In genomic region chr17:48908047-48908843, GRCh38 we compare ENCODE assay signal across 1 cellular context.
TF ChIP-seq lines count a peak whose summit lies in the region.

UBE2Z (plus strand) TSS chr17:48908407; CDS start chr17:48908504, 97 bp downstream.

TF ChIP-seq in K562, 482 proteins besides CTCF, POLR2A, EP300 and RAD21 (continued from another document and continues in another):
- TF ChIP-seq, protein P1, sequence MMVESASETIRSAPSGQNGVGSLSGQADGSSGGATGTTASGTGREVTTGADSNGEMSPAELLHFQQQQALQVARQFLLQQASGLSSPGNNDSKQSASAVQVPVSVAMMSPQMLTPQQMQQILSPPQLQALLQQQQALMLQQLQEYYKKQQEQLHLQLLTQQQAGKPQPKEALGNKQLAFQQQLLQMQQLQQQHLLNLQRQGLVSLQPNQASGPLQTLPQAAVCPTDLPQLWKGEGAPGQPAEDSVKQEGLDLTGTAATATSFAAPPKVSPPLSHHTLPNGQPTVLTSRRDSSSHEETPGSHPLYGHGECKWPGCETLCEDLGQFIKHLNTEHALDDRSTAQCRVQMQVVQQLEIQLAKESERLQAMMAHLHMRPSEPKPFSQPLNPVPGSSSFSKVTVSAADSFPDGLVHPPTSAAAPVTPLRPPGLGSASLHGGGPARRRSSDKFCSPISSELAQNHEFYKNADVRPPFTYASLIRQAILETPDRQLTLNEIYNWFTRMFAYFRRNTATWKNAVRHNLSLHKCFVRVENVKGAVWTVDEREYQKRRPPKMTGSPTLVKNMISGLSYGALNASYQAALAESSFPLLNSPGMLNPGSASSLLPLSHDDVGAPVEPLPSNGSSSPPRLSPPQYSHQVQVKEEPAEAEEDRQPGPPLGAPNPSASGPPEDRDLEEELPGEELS (CRISPR knock-in tag; IDR thresholded peaks at IDR 0.05; ENCODE audit: borderline replicate concordance), result no peak
- TF ChIP-seq ZNF699 (CRISPR knock-in tag; IDR thresholded peaks at IDR 0.05; ENCODE audit: insufficient replicate concordance) (no peak), ZNF280B (CRISPR knock-in tag; IDR thresholded peaks at IDR 0.05) (no peak), CEBPB (tag; IDR thresholded peaks at IDR 0.05) (no peak), ZKSCAN8 (CRISPR knock-in tag; IDR thresholded peaks at IDR 0.05) (no peak), BRD9 (IDR thresholded peaks at IDR 0.05; ENCODE audit: low read depth, partially characterized antibody) (no peak), ZNF347 (CRISPR knock-in tag; IDR thresholded peaks at IDR 0.05; ENCODE audit: low read depth) (no peak), ZNF764 (CRISPR knock-in tag; IDR thresholded peaks at IDR 0.05; ENCODE audit: low read depth) (no peak), MBD2 (IDR thresholded peaks at IDR 0.05; ENCODE audit: borderline replicate concordance, low read depth) (peak; percentile 65; the same call in 1 of the 2 replicates), ADNP (tag; IDR thresholded peaks at IDR 0.05) (no peak), STAT5B (CRISPR knock-in tag; IDR thresholded peaks at IDR 0.05) (no peak), THRA (IDR thresholded peaks at IDR 0.05) (no peak), CHD7 (IDR thresholded peaks at IDR 0.05; ENCODE audit: low read depth, low read length) (no peak), SLC30A9 (CRISPR knock-in tag; IDR thresholded peaks at IDR 0.05) (no peak), HOMEZ (CRISPR knock-in tag; IDR thresholded peaks at IDR 0.05) (no peak), HDAC3 (IDR thresholded peaks at IDR 0.05; ENCODE audit: borderline replicate concordance, partially characterized antibody) (no peak), HMG20A (CRISPR knock-in tag; conservative IDR thresholded peaks at IDR 0.05) (no peak), FOXJ2 (tag; IDR thresholded peaks at IDR 0.05) (peak; percentile 18; the same call in 1 of the 2 replicates), KLF1 (tag; IDR thresholded peaks at IDR 0.05) (no peak), NFE2 (IDR thresholded peaks at IDR 0.05; ENCODE audit: low read depth) (no peak), ZNF354B (CRISPR knock-in tag; IDR thresholded peaks at IDR 0.05) (no peak), NR2C1 (IDR thresholded peaks at IDR 0.05) (peak; percentile 50; the same call in 1 of the 2 replicates), NR2C1 (tag; IDR thresholded peaks at IDR 0.05) (no peak), NONO (IDR thresholded peaks at IDR 0.05; ENCODE audit: low read depth in 2 of 2, low read length in 1 of 2) (peak; percentile 58 to 87; a peak in 2 of 4 replicates), STAT6 (CRISPR knock-in tag; IDR thresholded peaks at IDR 0.05) (no peak), KDM5B (IDR thresholded peaks at IDR 0.05; ENCODE audit: insufficient replicate concordance, low read depth, low read length) (peak; percentile 94)
- TF ChIP-seq, protein P2, sequence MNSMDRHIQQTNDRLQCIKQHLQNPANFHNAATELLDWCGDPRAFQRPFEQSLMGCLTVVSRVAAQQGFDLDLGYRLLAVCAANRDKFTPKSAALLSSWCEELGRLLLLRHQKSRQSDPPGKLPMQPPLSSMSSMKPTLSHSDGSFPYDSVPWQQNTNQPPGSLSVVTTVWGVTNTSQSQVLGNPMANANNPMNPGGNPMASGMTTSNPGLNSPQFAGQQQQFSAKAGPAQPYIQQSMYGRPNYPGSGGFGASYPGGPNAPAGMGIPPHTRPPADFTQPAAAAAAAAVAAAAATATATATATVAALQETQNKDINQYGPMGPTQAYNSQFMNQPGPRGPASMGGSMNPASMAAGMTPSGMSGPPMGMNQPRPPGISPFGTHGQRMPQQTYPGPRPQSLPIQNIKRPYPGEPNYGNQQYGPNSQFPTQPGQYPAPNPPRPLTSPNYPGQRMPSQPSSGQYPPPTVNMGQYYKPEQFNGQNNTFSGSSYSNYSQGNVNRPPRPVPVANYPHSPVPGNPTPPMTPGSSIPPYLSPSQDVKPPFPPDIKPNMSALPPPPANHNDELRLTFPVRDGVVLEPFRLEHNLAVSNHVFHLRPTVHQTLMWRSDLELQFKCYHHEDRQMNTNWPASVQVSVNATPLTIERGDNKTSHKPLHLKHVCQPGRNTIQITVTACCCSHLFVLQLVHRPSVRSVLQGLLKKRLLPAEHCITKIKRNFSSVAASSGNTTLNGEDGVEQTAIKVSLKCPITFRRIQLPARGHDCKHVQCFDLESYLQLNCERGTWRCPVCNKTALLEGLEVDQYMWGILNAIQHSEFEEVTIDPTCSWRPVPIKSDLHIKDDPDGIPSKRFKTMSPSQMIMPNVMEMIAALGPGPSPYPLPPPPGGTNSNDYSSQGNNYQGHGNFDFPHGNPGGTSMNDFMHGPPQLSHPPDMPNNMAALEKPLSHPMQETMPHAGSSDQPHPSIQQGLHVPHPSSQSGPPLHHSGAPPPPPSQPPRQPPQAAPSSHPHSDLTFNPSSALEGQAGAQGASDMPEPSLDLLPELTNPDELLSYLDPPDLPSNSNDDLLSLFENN (IDR thresholded peaks at IDR 0.05; ENCODE audit: low read depth in 2 of 2, low read length in 2 of 2), result peak in 1 of 2 experiments; percentile 55; a peak in 1 of 4 replicates
